In genomic region chr21:43925096-43925481, GRCh38 we compare ENCODE assay signal across 13 cellular contexts.
A peak's percentile ranks its signal among the peaks of the same experiment; 100 is the strongest.
DNase-seq lines count a peak whose midpoint lies in the region; ATAC-seq and TF ChIP-seq lines count a peak whose summit lies in the region.
"Had no signal": no experiment of that assay in that cellular context is flagged by ENCODE, and none has a peak within 500 bp of the region (broad histone marks: within the 10 kb centered on the region; RNA-seq: fewer than 3 reads in every experiment).

No MANE protein-coding gene starts in this region.

- H3K9ac ChIP-seq in neuronal stem cell (ENCODE audit: low read depth, low read length, poor library complexity) = peak overlapping the region; percentile 71

- H3K18ac ChIP-seq in neuronal stem cell (ENCODE audit: low read length) = peak overlapping the region; percentile 24

- no CpG with 5 or more reads among the region's 13 CpGs for WGBS in neuronal stem cell (ENCODE audit: extremely low coverage in 2 of 2, insufficient read length in 2 of 2, insufficient replicate concordance in 1 of 2), 2 donors

- H2AK5ac ChIP-seq in neuronal stem cell (ENCODE audit: low read depth, low read length) = peak overlapping the region; percentile 77

- peaks cover 3% of the 10 kb centered on the region for H3K79me1 ChIP-seq in neuronal stem cell (ENCODE audit: low read depth, low read length)

- H3K4me1 ChIP-seq in right atrium auricular region (peaks cover 0 to 82% of the 10 kb centered on the region in 2 donors), neuronal stem cell (ENCODE audit: control insufficient read depth in 2 of 2, insufficient read depth in 1 of 2, low read depth in 1 of 2, low read length in 2 of 2) (peaks cover 15 to 33% of the 10 kb centered on the region in 2 donors)
- H3K4me1 ChIP-seq: pancreas had no signal

- H2BK15ac ChIP-seq in neuronal stem cell (ENCODE audit: low read length) = no peak overlapping the region

- no peak overlapping the region for H2AFZ ChIP-seq in neuronal stem cell (ENCODE audit: low read length)

- TF ChIP-seq CTCF in VCaP (conservative IDR thresholded peaks at IDR 0.05) (no peak), right atrium auricular region (IDR thresholded peaks at IDR 0.05) (no peak)

- DNase-seq in H7 (peak; percentile 82), right atrium auricular region (ENCODE audit: low spot score) (no peak), neuronal stem cell (ENCODE audit: low spot score) (no peak), kidney glomerular epithelial cell (lab: John Stamatoyannopoulos, UW) (no peak), NCI-H1048 (lab: John Stamatoyannopoulos, UW) (no peak)
- DNase-seq: activated CD4-positive, alpha-beta T cell treated with anti-CD3 and anti-CD28 coated beads, Interleukin-2, amount 50 U/mL, for 48 hours; activated gamma-delta T cell; NCI-H1417; NCI-H524 treated with DMSO at 0.1 percent for 48 hours had no signal

- no peak overlapping the region for H2BK120ac ChIP-seq in neuronal stem cell (ENCODE audit: low read depth, low read length)

- peak overlapping the region; percentile 99 for H3K27ac ChIP-seq in VCaP
- peak overlapping the region; percentile 72 to 81 for H3K27ac ChIP-seq in right atrium auricular region
- no peak overlapping the region for H3K27ac ChIP-seq in neuronal stem cell (replicated peaks; ENCODE audit: low read length)
- H3K27ac ChIP-seq: pancreas had no signal

- H3K4me2 ChIP-seq in neuronal stem cell (ENCODE audit: insufficient read depth, low read length, poor library complexity, severe bottlenecking) = no peak overlapping the region

- peak overlapping the region; percentile 27 for H3K23ac ChIP-seq in neuronal stem cell (ENCODE audit: low read depth, low read length, poor library complexity)

- H3K36me3 ChIP-seq in H7 (replicated peaks; ENCODE audit: control insufficient read depth, insufficient read depth, low read length) = no peaks in the 10 kb centered on the region; the same call in 1 of the 2 replicates
- H3K36me3 ChIP-seq in right atrium auricular region = no peaks in the 10 kb centered on the region
- H3K36me3 ChIP-seq in neuronal stem cell (replicated peaks in 1 of 2; ENCODE audit: control insufficient read depth in 2 of 2, insufficient read depth in 2 of 2, low read length in 2 of 2) = peaks cover 0 to 11% of the 10 kb centered on the region in 2 donors

- no peak overlapping the region for H3K14ac ChIP-seq in neuronal stem cell (ENCODE audit: low read length)

- H3K9me3 ChIP-seq in right atrium auricular region (no peaks in the 10 kb centered on the region), neuronal stem cell (replicated peaks in 1 of 2; ENCODE audit: control insufficient read depth in 2 of 2, insufficient read depth in 1 of 2, low read depth in 1 of 2, low read length in 2 of 2) (peaks cover 0 to 2% of the 10 kb centered on the region in 2 donors)
- H3K9me3 ChIP-seq: pancreas had no signal

- H3K4me3 ChIP-seq in H7 (ENCODE audit: insufficient read depth, low read depth, low read length) = no peak overlapping the region
- H3K4me3 ChIP-seq in right atrium auricular region = no peak overlapping the region
- H3K4me3 ChIP-seq in neuronal stem cell (ENCODE audit: low read length in 2 of 2) = no peak overlapping the region
- H3K4me3 ChIP-seq: pancreas had no signal

- no peak overlapping the region for H3K4ac ChIP-seq in neuronal stem cell (ENCODE audit: low read length)

- H4K8ac ChIP-seq in neuronal stem cell (ENCODE audit: low read depth, low read length) = no peak overlapping the region

- H3K27me3 ChIP-seq in H7 (ENCODE audit: control insufficient read depth, insufficient read depth, low read length) (no peaks in the 10 kb centered on the region; the same call in 1 of the 2 replicates), right atrium auricular region (no peaks in the 10 kb centered on the region), neuronal stem cell (ENCODE audit: control insufficient read depth in 3 of 3, insufficient read depth in 3 of 3, low read depth in 1 of 3, low read length in 3 of 3) (peaks cover 0 to 2% (median 0%) of the 10 kb centered on the region in 3 experiments)
- H3K27me3 ChIP-seq: pancreas had no signal

- H4K91ac ChIP-seq in neuronal stem cell (ENCODE audit: low read depth, low read length, poor library complexity) = no peak overlapping the region

- H2BK5ac ChIP-seq in neuronal stem cell (ENCODE audit: low read length) = peak overlapping the region; percentile 78

- H2BK12ac ChIP-seq in neuronal stem cell (ENCODE audit: low read length) = peak overlapping the region; percentile 30

- no peak for ATAC-seq in HG02885 (IDR thresholded peaks at IDR 0.05; ENCODE audit: poor library complexity, unreplicated experiment)
- no peak for ATAC-seq in GM21367 (IDR thresholded peaks at IDR 0.05; ENCODE audit: unreplicated experiment)
